In the genomic region with DNA sequence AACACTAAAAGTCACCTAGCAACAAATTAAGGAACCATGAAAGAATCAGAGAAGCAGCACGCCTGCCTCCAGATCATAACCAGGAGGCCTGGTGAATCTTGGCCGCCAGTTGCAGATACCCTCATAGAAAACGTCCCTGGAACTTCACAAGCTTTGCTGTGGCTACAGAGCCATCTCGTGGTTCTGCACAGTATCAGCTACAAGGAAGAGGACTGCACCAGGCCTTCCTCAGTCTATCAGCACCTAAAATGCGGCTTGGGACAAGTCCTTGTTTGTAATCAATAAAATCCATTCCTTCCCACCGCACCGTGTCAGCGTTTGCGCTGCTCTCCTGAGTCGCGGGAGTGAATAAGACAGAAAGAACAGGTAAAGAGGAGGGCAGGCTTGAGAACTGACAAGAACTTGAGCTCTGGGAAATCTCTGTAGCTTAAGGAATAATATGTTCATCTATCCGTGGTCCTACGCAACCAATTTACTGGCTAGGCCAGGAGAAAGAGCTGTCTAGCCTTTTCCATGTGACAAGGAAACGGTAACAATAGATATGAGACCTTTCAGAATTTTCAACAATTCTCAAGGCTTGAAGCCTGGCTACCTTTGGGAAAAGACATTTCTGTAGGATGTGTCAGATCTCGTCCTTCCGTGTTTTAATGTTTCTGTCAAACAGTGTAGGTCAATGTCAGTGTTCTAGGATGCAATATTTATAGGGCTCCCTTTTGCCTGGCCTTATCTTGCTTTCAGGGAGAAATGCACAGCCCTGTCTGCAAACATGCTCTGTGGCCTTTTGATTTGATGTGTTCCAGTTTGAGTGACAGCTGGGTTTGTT, we compare ENCODE assay signal across 9 cellular contexts.
DNase-seq lines count a peak whose midpoint lies in the region; ATAC-seq, FAIRE-seq and TF ChIP-seq lines count a peak whose summit lies in the region.
"Had no signal": no experiment of that assay in that cellular context is flagged by ENCODE, and none has a peak within 500 bp of the region (broad histone marks: within the 10 kb centered on the region; RNA-seq: fewer than 3 reads in every experiment).

No MANE protein-coding gene starts in this region.

- FAIRE-seq in K562 (lab: Jason Lieb, UNC): peak; percentile 58

- no peak overlapping the region for H3K9ac ChIP-seq in K562 (ENCODE audit: insufficient read depth in 1 of 2, low read depth in 2 of 2, low read length in 2 of 2)
- H3K9ac ChIP-seq: KMS-11 had no signal

- 2% methylated on average over 16 of the region's 16 CpGs for WGBS in K562 (ENCODE audit: insufficient coverage, low coverage, missing lambda C conversion rate)

- TF ChIP-seq RAD21 in K562 (CRISPR knock-in tag; conservative IDR thresholded peaks at IDR 0.05 in 1 of 2, IDR thresholded peaks at IDR 0.05 in 1 of 2): peak; percentile 56 to 73

- H3K27ac ChIP-seq in K562 (ENCODE audit: extremely low read depth, low read depth, low read length): no peak overlapping the region
- H3K27ac ChIP-seq in tibial artery: no peak overlapping the region
- H3K27ac ChIP-seq: KMS-11 had no signal

- POLR2A ChIA-PET in K562 (lab: Yijun Ruan, JAX): interaction anchor here (1.2 to 1.6 kb wide), 2 partner anchors 9 kb away, joined by 3 to 6 read pairs; no protein-coding TSS in a partner anchor

- no peaks in the 10 kb centered on the region for H3K9me1 ChIP-seq in K562 (ENCODE audit: control insufficient read depth, insufficient read depth, low read length)

- CTCF ChIA-PET in K562 (lab: Yijun Ruan, JAX; ENCODE audit: low intra/inter-chr PET ratio): interaction anchor here (0.7 kb wide), 1 partner anchor 55 kb away, joined by 3 read pairs; no protein-coding TSS in a partner anchor

- in situ Hi-C loops in K562 (cut with MboI): no loop called here

- H3K9me3 ChIP-seq in K562 (replicated peaks; ENCODE audit: control insufficient read depth, insufficient read depth, low read depth, low read length) (no peaks in the 10 kb centered on the region), tibial artery (no peaks in the 10 kb centered on the region)

- H4K20me1 ChIP-seq in K562 (replicated peaks; ENCODE audit: control insufficient read depth, insufficient read depth, low read length): no peaks in the 10 kb centered on the region

- no peaks in the 10 kb centered on the region for H3K79me2 ChIP-seq in K562 (ENCODE audit: control insufficient read depth, insufficient read depth, low read length)

- no peak overlapping the region for H2AFZ ChIP-seq in K562 (ENCODE audit: low read depth, low read length)

- DNase-seq in GM04504 (ENCODE audit: low read depth): peak; percentile 16
- peak; percentile 70 for DNase-seq in NCI-H2171 treated with DMSO at 0.1 percent for 48 hours (lab: John Stamatoyannopoulos, UW)
- DNase-seq in K562 (ENCODE audit: extremely low read depth in 1 of 4, low spot score in 3 of 4): peak in 2 of 4 experiments; percentile 30 to 52
- peak; percentile 62 for DNase-seq in iPS-NIHi7 (ENCODE audit: extremely low spot score)
- DNase-seq in tibial artery: no peak
- no peak for DNase-seq in activated CD4-positive, alpha-beta T cell treated with anti-CD3 and anti-CD28 coated beads, Interleukin-2, amount 50 U/mL, for 4 hours

- peak; percentile 63 to 71 (median 63) for TF ChIP-seq CTCF in K562 (IDR thresholded peaks at IDR 0.05 in 2 of 3, conservative IDR thresholded peaks at IDR 0.05 in 1 of 3; ENCODE audit: insufficient read depth in 2 of 3, low read depth in 1 of 3, low read length in 3 of 3)
- peak; percentile 26 to 45 for TF ChIP-seq CTCF in tibial artery (IDR thresholded peaks at IDR 0.05)

- H3K4me1 ChIP-seq in K562 (replicated peaks in 1 of 2; ENCODE audit: control insufficient read depth in 2 of 2, insufficient read depth in 2 of 2, low read length in 2 of 2) (no peaks in the 10 kb centered on the region), tibial artery (no peaks in the 10 kb centered on the region)

- H3K36me3 ChIP-seq in K562 (ENCODE audit: control insufficient read depth, insufficient read depth, low read length) (no peaks in the 10 kb centered on the region), tibial artery (no peaks in the 10 kb centered on the region)

- ATAC-seq in K562 (peak; percentile 81), GM18861 (IDR thresholded peaks at IDR 0.05; ENCODE audit: unreplicated experiment) (no peak), GM18517 (IDR thresholded peaks at IDR 0.05; ENCODE audit: unreplicated experiment) (no peak)

- TF ChIP-seq EP300 in K562 (IDR thresholded peaks at IDR 0.05; ENCODE audit: low read length): no peak

- H3K27me3 ChIP-seq in K562 (ENCODE audit: control insufficient read depth in 2 of 2, insufficient read depth in 2 of 2, low read length in 2 of 2) (peaks cover 29 to 46% of the 10 kb centered on the region in 2 experiments), tibial artery (peaks cover 0 to 11% of the 10 kb centered on the region in 2 donors)

- TF ChIP-seq POLR2A in K562 (conservative IDR thresholded peaks at IDR 0.05): no peak

- intact Hi-C loops in K562 (cut with micrococcal nuclease) (no loop called here), tibial artery (cut with DNase I; ENCODE audit: low total_unique reads) (no loop called here)

- H3K4me2 ChIP-seq in K562 (ENCODE audit: insufficient read depth, low read length): no peak overlapping the region
- H3K4me2 ChIP-seq: KMS-11 had no signal

- H3K4me3 ChIP-seq in K562: no peak overlapping the region
- H3K4me3 ChIP-seq in tibial artery: no peak overlapping the region

- no TSS peak for BruUV-seq in K562 (replicated peaks; lab: Mats Ljungman, UMichigan)

TF ChIP-seq in K562, 482 proteins besides CTCF, POLR2A, EP300 and RAD21:
- TF ChIP-seq SMC3 (conservative IDR thresholded peaks at IDR 0.05; ENCODE audit: insufficient read depth, low read depth, low read length): peak; percentile 30; the same call in 1 of the 2 replicates
- TF ChIP-seq EZH2 (IDR thresholded peaks at IDR 0.05; ENCODE audit: borderline replicate concordance, low read depth, low read length): peak; percentile 26; the same call in 1 of the 2 replicates
- no peak for TF ChIP-seq ZSCAN29 (IDR thresholded peaks at IDR 0.05)
- no peak for TF ChIP-seq HNRNPL (IDR thresholded peaks at IDR 0.05; ENCODE audit: low read depth, low read length)
- TF ChIP-seq, protein P1, sequence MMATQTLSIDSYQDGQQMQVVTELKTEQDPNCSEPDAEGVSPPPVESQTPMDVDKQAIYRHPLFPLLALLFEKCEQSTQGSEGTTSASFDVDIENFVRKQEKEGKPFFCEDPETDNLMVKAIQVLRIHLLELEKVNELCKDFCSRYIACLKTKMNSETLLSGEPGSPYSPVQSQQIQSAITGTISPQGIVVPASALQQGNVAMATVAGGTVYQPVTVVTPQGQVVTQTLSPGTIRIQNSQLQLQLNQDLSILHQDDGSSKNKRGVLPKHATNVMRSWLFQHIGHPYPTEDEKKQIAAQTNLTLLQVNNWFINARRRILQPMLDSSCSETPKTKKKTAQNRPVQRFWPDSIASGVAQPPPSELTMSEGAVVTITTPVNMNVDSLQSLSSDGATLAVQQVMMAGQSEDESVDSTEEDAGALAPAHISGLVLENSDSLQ (IDR thresholded peaks at IDR 0.05): peak; percentile 45; the same call in 1 of the 2 replicates
TF ChIP-seq in K562: peak in this region for 3.

Comparison
In these comparisons a context has a peak if more than half of its experiments do, and no peak if none do; other contexts are left out.
1. DNase-seq: peak in GM04504 (single experiment), NCI-H2171 treated with DMSO at 0.1 percent for 48 hours (single experiment) and iPS-NIHi7 (single experiment); none in tibial artery (0 of 2) and activated CD4-positive, alpha-beta T cell treated with anti-CD3 and anti-CD28 coated beads, Interleukin-2, amount 50 U/mL, for 4 hours (0 of 2).